3 cellular contexts compared by ENCODE assay signal in genomic region chr1:39861003-39861402, GRCh38.
"Had no signal": no experiment of that assay in that cellular context is flagged by ENCODE, and none has a peak within 500 bp of the region (broad histone marks: within the 10 kb centered on the region; RNA-seq: fewer than 3 reads in every experiment).

No MANE protein-coding gene starts in this region.

- H3K4me3 ChIP-seq: GM12878 had no signal

- ATAC-seq: GM12878 had no signal

- DNase-seq: GDM1, GF-D8 had no signal
